Comparison of ENCODE assay signal across 9 cellular contexts in the genomic region with DNA sequence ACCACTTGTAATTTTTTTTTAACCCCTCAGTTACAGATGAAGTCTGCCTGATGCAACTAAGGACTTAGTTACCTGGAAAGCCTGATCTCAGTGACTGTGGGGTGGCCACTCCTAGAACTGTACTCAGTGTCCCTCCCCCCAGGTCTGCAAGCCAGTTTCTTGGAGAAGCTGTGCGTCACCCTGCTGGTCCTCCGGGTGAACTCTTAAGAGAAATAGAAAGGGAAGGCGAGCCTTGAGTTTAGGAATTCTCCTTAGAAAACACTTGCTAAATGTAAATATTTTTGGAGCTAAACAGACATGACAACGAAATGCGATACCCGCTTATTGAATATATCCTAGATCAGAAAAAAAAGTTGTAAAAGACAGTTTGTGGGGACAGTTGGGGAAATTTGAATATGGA. TPM values are rescaled to one million over a fixed set of nuclear protein-coding genes. Genes with fewer than 3 reads are reported as not detected.
DNase-seq lines count a peak whose midpoint lies in the region; ATAC-seq and TF ChIP-seq lines count a peak whose summit lies in the region.
"Had no signal": no experiment of that assay in that cellular context is flagged by ENCODE, and none has a peak within 500 bp of the region (broad histone marks: within the 10 kb centered on the region; RNA-seq: fewer than 3 reads in every experiment).

No MANE protein-coding gene starts in this region.

- H3K9ac ChIP-seq in muscle layer of colon (ENCODE audit: low read length): no peak overlapping the region
- H3K9ac ChIP-seq: BLaER1 had no signal

- no peaks in the 10 kb centered on the region for H3K27me3 ChIP-seq in muscle layer of colon (ENCODE audit: control insufficient read depth in 1 of 2, insufficient read depth in 2 of 2, low read length in 2 of 2)
- H3K27me3 ChIP-seq in aorta (ENCODE audit: control insufficient read depth in 1 of 2, insufficient read depth in 2 of 2, low read length in 1 of 2): no peaks in the 10 kb centered on the region
- no peaks in the 10 kb centered on the region for H3K27me3 ChIP-seq in BE2C
- H3K27me3 ChIP-seq: BLaER1 had no signal

- DNase-seq in NCI-H2227 (lab: John Stamatoyannopoulos, UW; ENCODE audit: unreplicated experiment) (peak; percentile 12), NCI-H2227 treated with DMSO at 0.1 percent for 48 hours (lab: John Stamatoyannopoulos, UW) (no peak), epithelial cell of proximal tubule (ENCODE audit: low read depth) (no peak), aorta (peak in 1 of 2 donors; percentile 75), BE2C (no peak), GM20000 (ENCODE audit: low spot score) (no peak)

- intact Hi-C loops in aorta (cut with DNase I): loop anchor here in 1 of 2 donors (2.0 kb wide), 2 partner anchors 17 to 51 kb away; a partner anchor contains a TSS

- peak overlapping the region; percentile 58 for H3K4me3 ChIP-seq in epithelial cell of proximal tubule (ENCODE audit: low read depth, low read length)
- H3K4me3 ChIP-seq in muscle layer of colon (ENCODE audit: low read depth in 1 of 2, low read length in 2 of 2): peak overlapping the region in 1 of 2 donors; percentile 2
- H3K4me3 ChIP-seq in aorta (ENCODE audit: low read length in 2 of 2): peak overlapping the region; percentile 62 to 97
- no peak overlapping the region for H3K4me3 ChIP-seq in BE2C (ENCODE audit: low read depth, low read length)
- H3K4me3 ChIP-seq: BLaER1 had no signal

- H3K27ac ChIP-seq in muscle layer of colon (ENCODE audit: low read depth, low read length) (peak overlapping the region; percentile 48), aorta (ENCODE audit: low read depth in 1 of 2, low read length in 2 of 2) (peak overlapping the region in 1 of 2 donors; percentile 94)
- H3K27ac ChIP-seq: BLaER1 had no signal

- WGBS in aorta, 2 donors: 6 to 12% methylated on average over 6 of the region's 6 CpGs

- TF ChIP-seq CTCF in epithelial cell of proximal tubule (conservative IDR thresholded peaks at IDR 0.05; ENCODE audit: low read depth, low read length) (peak; percentile 20), BE2C (IDR thresholded peaks at IDR 0.05; ENCODE audit: low read depth, low read length) (no peak), GM20000 (IDR thresholded peaks at IDR 0.05; ENCODE audit: extremely low read depth, missing control alignments) (no peak)

- ATAC-seq in aorta (ENCODE audit: low FRiP score): peak; percentile 92
- no peak for ATAC-seq in GM21367 (IDR thresholded peaks at IDR 0.05; ENCODE audit: unreplicated experiment)

- no peaks in the 10 kb centered on the region for H3K4me1 ChIP-seq in muscle layer of colon (ENCODE audit: insufficient read depth, low read length)
- H3K4me1 ChIP-seq in aorta (ENCODE audit: control insufficient read depth in 1 of 2, insufficient read depth in 2 of 2, low read length in 2 of 2): peaks cover 2 to 3% of the 10 kb centered on the region in 2 donors
- H3K4me1 ChIP-seq in BE2C: no peaks in the 10 kb centered on the region

- peaks cover 6% of the 10 kb centered on the region for H3K36me3 ChIP-seq in muscle layer of colon (ENCODE audit: insufficient read depth, low read length)
- H3K36me3 ChIP-seq in aorta (ENCODE audit: control insufficient read depth in 1 of 2, insufficient read depth in 2 of 2, low read length in 1 of 2): no peaks in the 10 kb centered on the region
- H3K36me3 ChIP-seq in BE2C: no peaks in the 10 kb centered on the region; the same call in 1 of the 2 replicates

- H3K9me3 ChIP-seq in muscle layer of colon (ENCODE audit: low read length) (no peaks in the 10 kb centered on the region), aorta (ENCODE audit: control insufficient read depth, low read length) (no peaks in the 10 kb centered on the region), BE2C (no peaks in the 10 kb centered on the region)
- H3K9me3 ChIP-seq: BLaER1 had no signal

RNA-seq across cellular contexts. Expression of a gene that starts 0.7 kb away (rescaled TPM):
- 9.2 and 12.4 TPM in 2 replicates for total RNA-seq in epithelial cell of proximal tubule
- 10 to 100 TPM; 18.5 to 23.2 TPM for total RNA-seq in aorta
- polyA plus RNA-seq in aorta: 10 to 100 TPM; 11.5 to 19.1 TPM
- polyA plus RNA-seq in BE2C (2012; ENCODE audit: insufficient read depth, insufficient read length, low read depth): 0.52 TPM

RNA-seq across cellular contexts. Expression of a gene that starts 17.4 kb away (rescaled TPM):
- 181 and 206 TPM in 2 replicates for total RNA-seq in epithelial cell of proximal tubule
- total RNA-seq in aorta: 10 to 100 TPM; 73.6 to 77.6 TPM
- 100 to 1,000 TPM; 176 to 329 TPM for polyA plus RNA-seq in aorta
- polyA plus RNA-seq in BE2C (2012; ENCODE audit: insufficient read depth, insufficient read length, low read depth): 378 TPM

RNA-seq across cellular contexts. Expression of a gene that starts 50.9 kb away (rescaled TPM):
- 19.9 and 24.2 TPM in 2 replicates for total RNA-seq in epithelial cell of proximal tubule
- total RNA-seq in aorta: 10 to 100 TPM; 18.7 to 22.5 TPM
- 1 to 10 TPM in 1 of 2 donors, under 1 TPM in 1; 0.38 to 2.8 TPM for polyA plus RNA-seq in aorta
- 10.3 TPM for polyA plus RNA-seq in BE2C (2012; ENCODE audit: insufficient read depth, insufficient read length, low read depth)
